6 cellular contexts compared by ENCODE assay signal in genomic region chr11:131005829-131006228, GRCh38.
"Had no signal": no experiment of that assay in that cellular context is flagged by ENCODE, and none has a peak within 500 bp of the region (broad histone marks: within the 10 kb centered on the region; RNA-seq: fewer than 3 reads in every experiment).

No MANE protein-coding gene starts in this region.

- H3K27ac Mint-ChIP-seq: IgD-negative memory B cell had no signal

- DNase-seq: KBM-7, KG1 had no signal

- H3K4me3 Mint-ChIP-seq: IgD-negative memory B cell had no signal

- H3K4me1 Mint-ChIP-seq: IgD-negative memory B cell had no signal

- H3K27me3 Mint-ChIP-seq: IgD-negative memory B cell had no signal

- ATAC-seq: HepG2, K562 had no signal

- H3K4me3 ChIP-seq: K562 had no signal

- H3K27ac ChIP-seq: HL-60 had no signal
